15 cellular contexts compared by ENCODE assay signal in the genomic region with DNA sequence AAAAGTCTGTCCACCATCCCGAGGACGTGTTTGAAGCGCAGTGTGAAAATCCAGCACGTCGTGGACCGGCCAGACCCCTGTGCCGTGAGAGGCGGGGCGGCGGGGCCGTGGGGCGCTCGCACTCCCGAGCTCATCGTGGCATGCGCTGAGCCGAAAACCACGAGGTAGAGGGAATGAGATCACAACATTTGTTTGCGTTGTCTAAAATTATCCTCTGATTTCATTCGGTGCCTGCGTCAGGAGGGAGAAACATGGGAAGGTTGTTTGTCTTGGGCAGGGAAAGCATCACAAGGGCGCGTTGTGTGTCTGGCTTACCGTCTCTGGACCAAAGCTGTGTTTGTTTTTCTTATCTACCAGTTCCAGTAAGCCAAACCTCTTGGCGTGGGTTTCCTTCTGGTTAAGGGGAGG.
A peak's percentile ranks its signal among the peaks of the same experiment; 100 is the strongest.
DNase-seq lines count a peak whose midpoint lies in the region; ATAC-seq and TF ChIP-seq lines count a peak whose summit lies in the region.
"Had no signal": no experiment of that assay in that cellular context is flagged by ENCODE, and none has a peak within 500 bp of the region (broad histone marks: within the 10 kb centered on the region; RNA-seq: fewer than 3 reads in every experiment).

No MANE protein-coding gene starts in this region.

- no peak for TF ChIP-seq POLR2A in uterus (IDR thresholded peaks at IDR 0.05)

- H3K27me3 ChIP-seq in tibial artery (no peaks in the 10 kb centered on the region), uterus (no peaks in the 10 kb centered on the region)
- H3K27me3 ChIP-seq: ovary had no signal

- H3K4me3 ChIP-seq in cardiac fibroblast (replicated peaks in 1 of 2; ENCODE audit: low read depth in 2 of 2, low read length in 2 of 2) (no peak overlapping the region), tibial artery (peak overlapping the region; percentile 25 to 29), uterus (no peak overlapping the region)
- H3K4me3 ChIP-seq: ovary had no signal

- H3K27ac ChIP-seq in tibial artery, result peak overlapping the region; percentile 85 to 87
- H3K27ac ChIP-seq in uterus, result peak overlapping the region in 1 of 2 donors; percentile 57
- H3K27ac ChIP-seq: ovary had no signal

- TF ChIP-seq CTCF in cardiac fibroblast (IDR thresholded peaks at IDR 0.05; ENCODE audit: low read depth, low read length), result no peak
- no peak for TF ChIP-seq CTCF in tibial artery (IDR thresholded peaks at IDR 0.05)
- TF ChIP-seq CTCF in uterus (IDR thresholded peaks at IDR 0.05), result no peak

- DNase-seq in NCI-H1092 treated with DMSO at 0.1 percent for 48 hours (lab: John Stamatoyannopoulos, UW) (peak; percentile 83), cardiac fibroblast (ENCODE audit: low read depth in 2 of 2) (peak; percentile 55 to 82), lung microvascular endothelial cell (ENCODE audit: low read depth in 2 of 2) (peak; percentile 87 to 98), tibial artery (peak; percentile 91 to 95), cortex of kidney (lab: John Stamatoyannopoulos, UW) (no peak), uterus (no peak), NCI-H146 (lab: John Stamatoyannopoulos, UW) (no peak)
- DNase-seq: activated CD8-positive, alpha-beta memory T cell treated with anti-CD3 and anti-CD28 coated beads for 24 hours; activated naive CD4-positive, alpha-beta T cell treated with Interleukin-2 at 50 U/mL for 16 hours; CD8-positive, alpha-beta memory T cell; NCI-H446; stimulated activated CD4-positive, alpha-beta T cell treated with anti-CD3 and anti-CD28 coated beads, Interleukin-4, amount 100 ng/mL, for 1 hour; stimulated activated naive CD4-positive, alpha-beta T cell had no signal

- ATAC-seq in HG02973 (IDR thresholded peaks at IDR 0.05; ENCODE audit: unreplicated experiment), result no peak

- peaks cover 24 to 63% (median 60%) of the 10 kb centered on the region in 3 donors for H3K36me3 ChIP-seq in tibial artery
- H3K36me3 ChIP-seq in uterus, result no peaks in the 10 kb centered on the region
- H3K36me3 ChIP-seq: ovary had no signal

- intact Hi-C loops in tibial artery (cut with DNase I; ENCODE audit: low total_unique reads) (no loop called here), uterus (cut with DNase I; ENCODE audit: low total_unique reads) (no loop called here)

- H3K4me1 ChIP-seq in tibial artery, result peaks cover 0 to 53% (median 36%) of the 10 kb centered on the region in 4 donors
- no peaks in the 10 kb centered on the region for H3K4me1 ChIP-seq in uterus

- H3K9me3 ChIP-seq in tibial artery (no peaks in the 10 kb centered on the region), uterus (no peaks in the 10 kb centered on the region)
- H3K9me3 ChIP-seq: ovary had no signal

Comparison
In these comparisons a context has a peak if more than half of its experiments do, and no peak if none do; other contexts are left out.
1. DNase-seq: peak in NCI-H1092 treated with DMSO at 0.1 percent for 48 hours (single experiment), cardiac fibroblast (2 of 2), lung microvascular endothelial cell (2 of 2) and tibial artery (2 of 2); none in cortex of kidney (single experiment), uterus (0 of 2) and NCI-H146 (single experiment).
2. H3K4me3 ChIP-seq: peak in tibial artery (2 of 2); none in cardiac fibroblast (0 of 2) and uterus (0 of 2).